ENCODE assay signal across 14 cellular contexts in genomic region chr9:20512106-20512505, GRCh38.
A peak's percentile ranks its signal among the peaks of the same experiment; 100 is the strongest.
DNase-seq lines count a peak whose midpoint lies in the region; ATAC-seq and TF ChIP-seq lines count a peak whose summit lies in the region.
"Had no signal": no experiment of that assay in that cellular context is flagged by ENCODE, and none has a peak within 500 bp of the region (broad histone marks: within the 10 kb centered on the region; RNA-seq: fewer than 3 reads in every experiment).

No MANE protein-coding gene starts in this region.

- intact Hi-C loops in Calu3 (cut with micrococcal nuclease; ENCODE audit: unreplicated experiment): loop anchor here (5.0 kb wide), 2 partner anchors 40 to 60 kb away; no protein-coding TSS in a partner anchor
- intact Hi-C loops in naive thymus-derived CD4-positive, alpha-beta T cell (cut with micrococcal nuclease): loop anchor here in 1 of 2 donors (2.0 kb wide), 1 partner anchor 17 kb away; no protein-coding TSS in a partner anchor

- H3K27ac Mint-ChIP-seq in Calu3 (ENCODE audit: unreplicated experiment) (peak overlapping the region; percentile 27), brain (peak overlapping the region in 3 of 5 experiments; percentile 24 to 67 (median 60))
- peak overlapping the region; percentile 38 to 94 (median 77) for H3K27ac Mint-ChIP-seq in naive thymus-derived CD4-positive, alpha-beta T cell

- POLR2A ChIA-PET in naive thymus-derived CD4-positive, alpha-beta T cell (lab: Charles Lee): interaction anchor here (0.9 to 1.4 kb wide), 2 partner anchors 12 to 110 kb away, joined by 3 to 5 read pairs; partner anchors contain the start of gene MLLT3

- H3K36me3 ChIP-seq in naive thymus-derived CD4-positive, alpha-beta T cell (ENCODE audit: control insufficient read depth in 2 of 3, insufficient read depth in 3 of 3, low read length in 3 of 3): no peaks in the 10 kb centered on the region
- H3K36me3 ChIP-seq: right lobe of liver had no signal

- H3K36me3 Mint-ChIP-seq in Calu3 (ENCODE audit: insufficient read depth, unreplicated experiment) (no peaks in the 10 kb centered on the region), brain (peaks cover 29% of the 10 kb centered on the region)
- peaks cover 0 to 18% (median 9%) of the 10 kb centered on the region in 5 donors for H3K36me3 Mint-ChIP-seq in naive thymus-derived CD4-positive, alpha-beta T cell

- ATAC-seq in naive thymus-derived CD4-positive, alpha-beta T cell: no peak
- no peak for ATAC-seq in GM21825 (IDR thresholded peaks at IDR 0.05; ENCODE audit: unreplicated experiment)
- ATAC-seq: esophagus mucosa, right lobe of liver had no signal

- H3K9me3 ChIP-seq in naive thymus-derived CD4-positive, alpha-beta T cell (ENCODE audit: control insufficient read depth in 2 of 3, low read length in 3 of 3): no peaks in the 10 kb centered on the region
- H3K9me3 ChIP-seq: right lobe of liver had no signal

- H3K27ac ChIP-seq in naive thymus-derived CD4-positive, alpha-beta T cell (ENCODE audit: low read depth, low read length): no peak overlapping the region
- H3K27ac ChIP-seq: HL-60, right lobe of liver had no signal

- H3K9me3 Mint-ChIP-seq in Calu3 (ENCODE audit: low read depth, unreplicated experiment) (no peaks in the 10 kb centered on the region), brain (peaks cover 0 to 7% (median 4%) of the 10 kb centered on the region in 5 experiments)
- peaks cover 0 to 4% (median 0%) of the 10 kb centered on the region in 11 donors for H3K9me3 Mint-ChIP-seq in naive thymus-derived CD4-positive, alpha-beta T cell

- no TSS peak for BruUV-seq in Calu3 (replicated peaks; lab: Mats Ljungman, UMichigan)

- peaks cover 24% of the 10 kb centered on the region for H3K4me1 Mint-ChIP-seq in Calu3 (ENCODE audit: low read depth, unreplicated experiment)
- H3K4me1 Mint-ChIP-seq in brain: peaks cover 48% of the 10 kb centered on the region
- H3K4me1 Mint-ChIP-seq in naive thymus-derived CD4-positive, alpha-beta T cell: peaks cover 61 to 88% (median 83%) of the 10 kb centered on the region in 7 donors

- no peak overlapping the region for H3K4me3 Mint-ChIP-seq in Calu3 (ENCODE audit: low read depth, unreplicated experiment)
- H3K4me3 Mint-ChIP-seq in brain: no peak overlapping the region
- H3K4me3 Mint-ChIP-seq in naive thymus-derived CD4-positive, alpha-beta T cell: peak overlapping the region in 3 of 10 donors; percentile 10 to 65 (median 40)

- H3K4me3 ChIP-seq in naive thymus-derived CD4-positive, alpha-beta T cell (ENCODE audit: low read length): no peak overlapping the region
- H3K4me3 ChIP-seq: lung, right lobe of liver had no signal

- TF ChIP-seq CTCF in Calu3 (IDR thresholded peaks at IDR 0.05; ENCODE audit: unreplicated experiment): no peak
- no peak for TF ChIP-seq CTCF in brain (conservative IDR thresholded peaks at IDR 0.05)

- H3K4me1 ChIP-seq in naive thymus-derived CD4-positive, alpha-beta T cell (ENCODE audit: control insufficient read depth in 2 of 2, insufficient read depth in 2 of 2, low read length in 2 of 2): peaks cover 8 to 52% of the 10 kb centered on the region in 2 donors
- H3K4me1 ChIP-seq: right lobe of liver had no signal

- no peaks in the 10 kb centered on the region for H3K27me3 ChIP-seq in naive thymus-derived CD4-positive, alpha-beta T cell (ENCODE audit: control insufficient read depth in 2 of 2, insufficient read depth in 2 of 2, low read length in 2 of 2)
- H3K27me3 ChIP-seq: right lobe of liver had no signal

- no peaks in the 10 kb centered on the region for H3K27me3 Mint-ChIP-seq in Calu3 (ENCODE audit: unreplicated experiment)
- H3K27me3 Mint-ChIP-seq in brain: no peaks in the 10 kb centered on the region
- H3K27me3 Mint-ChIP-seq in naive thymus-derived CD4-positive, alpha-beta T cell: no peaks in the 10 kb centered on the region

- CTCF ChIA-PET in Calu3 (lab: Charles Lee): no interaction called here
- CTCF ChIA-PET in naive thymus-derived CD4-positive, alpha-beta T cell (lab: Charles Lee): interaction anchor here (0.9 to 1.1 kb wide), 2 partner anchors 15 to 18 kb away, joined by 3 to 4 read pairs; no protein-coding TSS in a partner anchor

- no peak for DNase-seq in Calu3
- DNase-seq in HT1080 (ENCODE audit: low read depth): peak; percentile 7
- DNase-seq in naive thymus-derived CD4-positive, alpha-beta T cell: no peak
- DNase-seq in Kasumi-1 (lab: John Stamatoyannopoulos, UW): no peak
- no peak for DNase-seq in SKM-1 treated with dmso at 0.1 percent for 144 hours (lab: John Stamatoyannopoulos, UW; ENCODE audit: unreplicated experiment)
- DNase-seq in GF-D8 (lab: John Stamatoyannopoulos, UW): no peak
- DNase-seq: anterior cingulate cortex, NCI-H2029, right lobe of liver had no signal

Comparison
In these comparisons a context has a peak if more than half of its experiments do, and no peak if none do; other contexts are left out.
1. H3K27ac Mint-ChIP-seq: peak in every context shown above with its lines; median percentile 77 in naive thymus-derived CD4-positive, alpha-beta T cell; 60 in brain; 27 in Calu3.